In genomic region chr14:24794906-24795305, GRCh38 we compare ENCODE assay signal across 21 cellular contexts.
DNase-seq lines count a peak whose midpoint lies in the region; ATAC-seq, FAIRE-seq and TF ChIP-seq lines count a peak whose summit lies in the region.
"Had no signal": no experiment of that assay in that cellular context is flagged by ENCODE, and none has a peak within 500 bp of the region (broad histone marks: within the 10 kb centered on the region; RNA-seq: fewer than 3 reads in every experiment).

No MANE protein-coding gene starts in this region.

- intact Hi-C loops in HepG2 (cut with micrococcal nuclease; ENCODE audit: unreplicated experiment) (no loop called here), right lobe of liver (cut with DNase I) (no loop called here)

- no peak overlapping the region for H2AFZ ChIP-seq in HepG2 (ENCODE audit: low read length)

- H3K27ac ChIP-seq in HepG2 (ENCODE audit: extremely low read length, insufficient read depth, low read length) (no peak overlapping the region), right lobe of liver (no peak overlapping the region), caudate nucleus (ENCODE audit: low read depth, low read length) (peak overlapping the region; percentile 45), lung (ENCODE audit: low read depth in 1 of 2, low read length in 1 of 2) (no peak overlapping the region)
- H3K27ac ChIP-seq: 22Rv1; A549; BLaER1 treated with 17β-estradiol and CSF1 and Interleukin-3, amounts not matched to agents 10 nM and 100 nM; C4-2B had no signal

- no peak for FAIRE-seq in HepG2 (lab: Jason Lieb, UNC)
- FAIRE-seq: A549, G401.6, GM12891 had no signal

- H3K27me3 ChIP-seq in HepG2 (ENCODE audit: control insufficient read depth in 1 of 2, insufficient read depth in 2 of 2, low read length in 2 of 2) (peaks cover 0 to 3% of the 10 kb centered on the region in 2 experiments; a peak in 1 of 5 replicates), right lobe of liver (no peaks in the 10 kb centered on the region), lung (ENCODE audit: control insufficient read depth, insufficient read depth) (no peaks in the 10 kb centered on the region)
- H3K27me3 ChIP-seq: BLaER1 treated with 17β-estradiol and CSF1 and Interleukin-3, amounts not matched to agents 10 nM and 100 nM had no signal

- TF ChIP-seq RAD21 in HepG2 (CRISPR knock-in tag; IDR thresholded peaks at IDR 0.05) = no peak

- DNase-seq in HepG2 (ENCODE audit: low spot score) (no peak), right lobe of liver (no peak), caudate nucleus (lab: John Stamatoyannopoulos, UW) (peak in 1 of 61 donors; percentile 12), lung (ENCODE audit: low spot score) (no peak), glomerular visceral epithelial cell (ENCODE audit: extremely low spot score) (no peak)
- DNase-seq: AML-193; Caco-2; Calu3; CD4-positive, alpha-beta T cell; CD8-positive, alpha-beta T cell; DMS153; DMS53; DMS79; GF-D8 had no signal

- CTCF ChIA-PET in HepG2 (lab: Yijun Ruan, JAX; ENCODE audit: low intra/inter-chr PET ratio, low total read pairs) = no interaction called here

- no peaks in the 10 kb centered on the region for H3K79me2 ChIP-seq in HepG2 (ENCODE audit: insufficient read depth, low read length)

- no peak overlapping the region for H3K9ac ChIP-seq in HepG2 (ENCODE audit: insufficient read depth, low read depth, low read length)
- H3K9ac ChIP-seq: BLaER1 treated with 17β-estradiol and CSF1 and Interleukin-3, amounts not matched to agents 10 nM and 100 nM had no signal

- in situ Hi-C loops in HepG2 (cut with HindIII; ENCODE audit: extremely low pct_ligation_motif_present, low pct_unique_long_range_greater_than_20kb) = no loop called here

- TF ChIP-seq POLR2A in HepG2 (IDR thresholded peaks at IDR 0.05; ENCODE audit: insufficient read depth in 1 of 2, low read depth in 2 of 2, low read length in 2 of 2) (no peak), right lobe of liver (IDR thresholded peaks at IDR 0.05) (no peak)

- TF ChIP-seq CTCF in HepG2 (CRISPR knock-in tag; IDR thresholded peaks at IDR 0.05) = no peak
- TF ChIP-seq CTCF in right lobe of liver (IDR thresholded peaks at IDR 0.05) = no peak
- no peak for TF ChIP-seq CTCF in lung (IDR thresholded peaks at IDR 0.05; ENCODE audit: control extremely low read depth, extremely low read depth)

- POLR2A ChIA-PET in HepG2 (lab: Yijun Ruan, JAX) = no interaction called here

- TF ChIP-seq EP300 in HepG2 (IDR thresholded peaks at IDR 0.05; ENCODE audit: low read depth in 2 of 2, low read length in 2 of 2) (no peak), HepG2 (CRISPR knock-in tag; IDR thresholded peaks at IDR 0.05; ENCODE audit: borderline replicate concordance) (no peak)

- no peak overlapping the region for H3K4me2 ChIP-seq in HepG2 (ENCODE audit: low read depth, low read length)
- H3K4me2 ChIP-seq: A549; BLaER1 treated with 17β-estradiol and CSF1 and Interleukin-3, amounts not matched to agents 10 nM and 100 nM had no signal

- peaks cover 5% of the 10 kb centered on the region; the same call in 1 of the 2 replicates for H3K4me1 ChIP-seq in HepG2 (ENCODE audit: insufficient read depth, low read length)
- no peaks in the 10 kb centered on the region for H3K4me1 ChIP-seq in right lobe of liver
- peaks cover 0 to 2% of the 10 kb centered on the region in 2 donors for H3K4me1 ChIP-seq in lung (ENCODE audit: control insufficient read depth in 2 of 2, insufficient read depth in 2 of 2, low read length in 2 of 2)
- H3K4me1 ChIP-seq: A549 had no signal

- no TSS peak for BruUV-seq in HepG2 (replicated peaks; lab: Mats Ljungman, UMichigan)

- H3K36me3 ChIP-seq in HepG2 (replicated peaks in 1 of 2; ENCODE audit: control insufficient read depth in 1 of 2, insufficient read depth in 2 of 2, low read length in 2 of 2) (no peaks in the 10 kb centered on the region), right lobe of liver (no peaks in the 10 kb centered on the region), lung (ENCODE audit: control insufficient read depth in 2 of 2, insufficient read depth in 2 of 2, low read length in 2 of 2) (no peaks in the 10 kb centered on the region)
- H3K36me3 ChIP-seq: BLaER1 treated with 17β-estradiol and CSF1 and Interleukin-3, amounts not matched to agents 10 nM and 100 nM had no signal

- WGBS in HepG2 (ENCODE audit: low lambda C conversion rate) = 48% methylated on average over 8 of the region's 8 CpGs
- WGBS in right lobe of liver (ENCODE audit: insufficient coverage, low coverage, low lambda C conversion rate, missing lambda C conversion rate) = 65% methylated on average over 8 of the region's 8 CpGs
- 73 to 84% methylated on average over 8 of the region's 8 CpGs for WGBS in lung, 2 donors

- no peaks in the 10 kb centered on the region for H4K20me1 ChIP-seq in HepG2 (ENCODE audit: insufficient read depth, low read length)
- H4K20me1 ChIP-seq: BLaER1 treated with 17β-estradiol and CSF1 and Interleukin-3, amounts not matched to agents 10 nM and 100 nM had no signal

- H3K4me3 ChIP-seq in HepG2 (replicated peaks in 1 of 3; ENCODE audit: insufficient read depth in 1 of 3, low read depth in 2 of 3, low read length in 3 of 3) (no peak overlapping the region), right lobe of liver (no peak overlapping the region), lung (no peak overlapping the region)
- H3K4me3 ChIP-seq: A549; BLaER1 treated with 17β-estradiol and CSF1 and Interleukin-3, amounts not matched to agents 10 nM and 100 nM had no signal

- H3K9me3 ChIP-seq in HepG2 (ENCODE audit: low read length) (no peaks in the 10 kb centered on the region), right lobe of liver (no peaks in the 10 kb centered on the region), lung (ENCODE audit: control insufficient read depth in 2 of 2, insufficient read depth in 1 of 2, low read length in 1 of 2) (no peaks in the 10 kb centered on the region)
- H3K9me3 ChIP-seq: A549, Caco-2 had no signal

- ATAC-seq in HepG2 (no peak), right lobe of liver (no peak), lung (ENCODE audit: insufficient read depth, low FRiP score) (peak; percentile 6), GM18861 (IDR thresholded peaks at IDR 0.05; ENCODE audit: unreplicated experiment) (no peak)
- ATAC-seq: A549; CD8-positive, alpha-beta T cell had no signal

TF ChIP-seq in HepG2, 621 proteins besides CTCF, POLR2A, EP300 and RAD21:
- TF ChIP-seq PCBP2 (optimal IDR thresholded peaks at IDR 0.05; ENCODE audit: low read depth, low read length, poor library complexity, severe bottlenecking) (peak; percentile 95), HNRNPK (IDR thresholded peaks at IDR 0.05; ENCODE audit: low read depth, low read length, poor library complexity, severe bottlenecking) (peak; percentile 26), MED1 (CRISPR knock-in tag; IDR thresholded peaks at IDR 0.05) (no peak), ZBTB49 (CRISPR knock-in tag; IDR thresholded peaks at IDR 0.05; ENCODE audit: borderline replicate concordance) (no peak), FOXJ3 (CRISPR knock-in tag; IDR thresholded peaks at IDR 0.05; ENCODE audit: borderline replicate concordance) (no peak), CCAR2 (optimal IDR thresholded peaks at IDR 0.05; ENCODE audit: low read depth, low read length) (peak; percentile 38)
TF ChIP-seq in HepG2: peak in this region for 3.
